Comparison of ENCODE assay signal across 13 cellular contexts in the genomic region with DNA sequence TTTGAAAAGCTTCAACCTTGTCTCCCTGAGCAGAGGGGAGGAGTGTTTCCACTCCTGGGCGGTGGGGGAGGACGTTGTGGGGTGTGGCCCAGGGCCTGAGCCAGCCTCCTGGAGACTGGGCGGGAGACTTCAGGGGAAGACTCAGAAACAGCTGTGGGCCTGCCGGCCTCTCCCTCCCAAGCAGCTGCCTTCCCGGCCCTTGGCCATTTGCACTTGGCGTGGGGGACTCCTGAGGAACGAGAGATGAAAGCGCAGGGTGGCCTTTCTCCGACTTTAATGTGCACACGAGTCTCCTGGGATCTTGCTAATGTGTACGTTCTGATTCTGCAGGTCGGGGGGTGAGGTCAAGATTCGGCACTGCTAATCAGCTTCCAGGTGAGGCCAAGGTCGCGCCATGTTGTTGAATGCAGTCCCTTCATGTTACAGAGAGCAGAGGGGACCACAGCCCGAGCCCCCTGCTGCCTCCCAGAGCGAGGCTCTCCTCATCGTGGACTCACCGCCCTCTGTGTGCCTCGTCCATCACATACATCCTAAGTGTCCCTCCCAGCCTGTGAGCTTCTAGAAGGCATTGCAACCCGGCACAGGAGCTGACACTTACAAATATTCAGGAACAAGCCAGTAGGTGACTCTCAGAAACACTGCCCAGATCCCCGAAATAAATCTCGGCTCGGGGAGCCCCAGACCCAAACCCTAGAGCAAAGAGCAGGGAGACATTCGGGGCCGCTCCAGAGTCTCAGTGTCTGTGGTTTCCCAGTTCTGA. TPM values are rescaled to one million over a fixed set of nuclear protein-coding genes. Genes with fewer than 3 reads are reported as not detected.
DNase-seq lines count a peak whose midpoint lies in the region; ATAC-seq, FAIRE-seq and TF ChIP-seq lines count a peak whose summit lies in the region.
"Had no signal": no experiment of that assay in that cellular context is flagged by ENCODE, and none has a peak within 500 bp of the region (broad histone marks: within the 10 kb centered on the region; RNA-seq: fewer than 3 reads in every experiment).

No MANE protein-coding gene starts in this region.

- no peaks in the 10 kb centered on the region for H3K9me3 Mint-ChIP-seq in activated naive CD8-positive, alpha-beta T cell treated with anti-CD3 and anti-CD28 coated beads, Interleukin-2, amount 50 U/mL, for 24 hours
- H3K9me3 Mint-ChIP-seq: natural killer cell treated with Interleukin-12 subunit alpha and Interleukin-12 subunit beta and Interleukin-15 and Interleukin-18, amount 100 ng/mL, for 72 hours had no signal

- FAIRE-seq in H54 (lab: Jason Lieb, UNC) = peak; percentile 66

- H3K4me1 Mint-ChIP-seq in activated naive CD8-positive, alpha-beta T cell treated with anti-CD3 and anti-CD28 coated beads, Interleukin-2, amount 50 U/mL, for 24 hours = peaks cover 28% of the 10 kb centered on the region

- TF ChIP-seq POLR2A in H54 (IDR thresholded peaks at IDR 0.05; ENCODE audit: low read depth, low read length) = no peak

- TF ChIP-seq CTCF in kidney epithelial cell (IDR thresholded peaks at IDR 0.05; ENCODE audit: insufficient read depth, low read length, poor library complexity, severe bottlenecking) = no peak

- no peak overlapping the region for H3K4me3 Mint-ChIP-seq in activated naive CD8-positive, alpha-beta T cell treated with anti-CD3 and anti-CD28 coated beads, Interleukin-2, amount 50 U/mL, for 24 hours
- H3K4me3 Mint-ChIP-seq: natural killer cell treated with Interleukin-12 subunit alpha and Interleukin-12 subunit beta and Interleukin-15 and Interleukin-18, amount 100 ng/mL, for 72 hours had no signal

- peaks cover 27% of the 10 kb centered on the region for H3K36me3 Mint-ChIP-seq in activated naive CD8-positive, alpha-beta T cell treated with anti-CD3 and anti-CD28 coated beads, Interleukin-2, amount 50 U/mL, for 24 hours (ENCODE audit: low read depth)
- H3K36me3 Mint-ChIP-seq: natural killer cell treated with Interleukin-12 subunit alpha and Interleukin-12 subunit beta and Interleukin-15 and Interleukin-18, amount 100 ng/mL, for 72 hours had no signal

- no peaks in the 10 kb centered on the region for H3K27me3 ChIP-seq in kidney epithelial cell (ENCODE audit: control insufficient read depth, insufficient read depth, low read length)
- H3K27me3 ChIP-seq: esophagus squamous epithelium had no signal

- peaks cover 8% of the 10 kb centered on the region for H3K36me3 ChIP-seq in kidney epithelial cell (ENCODE audit: control insufficient read depth, insufficient read depth, low read length)
- H3K36me3 ChIP-seq: esophagus squamous epithelium had no signal

- peak; percentile 11 for ATAC-seq in activated naive CD8-positive, alpha-beta T cell treated with anti-CD3 and anti-CD28 coated beads, Interleukin-2, amount 50 U/mL, for 24 hours
- no peak for ATAC-seq in GM19452 (IDR thresholded peaks at IDR 0.05; ENCODE audit: unreplicated experiment)
- ATAC-seq: natural killer cell treated with Interleukin-12 subunit alpha and Interleukin-12 subunit beta and Interleukin-15 and Interleukin-18, amount 100 ng/mL, for 72 hours had no signal

- DNase-seq in A172 (ENCODE audit: low spot score) (peak; percentile 86), H54 (ENCODE audit: insufficient read length, low spot score) (peak; percentile 56), kidney epithelial cell (ENCODE audit: low read depth) (peak; percentile 58), NCI-H1930 (lab: John Stamatoyannopoulos, UW) (no peak), GM03348 (ENCODE audit: low spot score) (no peak)
- no peak for DNase-seq in activated naive CD8-positive, alpha-beta T cell treated with anti-CD3 and anti-CD28 coated beads, Interleukin-2, amount 50 U/mL, for 24 hours
- DNase-seq in stimulated activated CD4-positive, alpha-beta T cell treated with anti-CD3 and anti-CD28 coated beads, Interleukin-4, amount 100 ng/mL, for 1 hour = no peak
- DNase-seq: activated naive CD4-positive, alpha-beta T cell treated with anti-CD3 and anti-CD28 coated beads, Interleukin-2, amount 50 U/mL, for 16 hours; DMS79; esophagus squamous epithelium; NCI-H1092 had no signal

- peak overlapping the region; percentile 55 for H3K27ac Mint-ChIP-seq in activated naive CD8-positive, alpha-beta T cell treated with anti-CD3 and anti-CD28 coated beads, Interleukin-2, amount 50 U/mL, for 24 hours

- no peaks in the 10 kb centered on the region for H3K27me3 Mint-ChIP-seq in activated naive CD8-positive, alpha-beta T cell treated with anti-CD3 and anti-CD28 coated beads, Interleukin-2, amount 50 U/mL, for 24 hours
- H3K27me3 Mint-ChIP-seq: natural killer cell treated with Interleukin-12 subunit alpha and Interleukin-12 subunit beta and Interleukin-15 and Interleukin-18, amount 100 ng/mL, for 72 hours had no signal

- H3K4me3 ChIP-seq in kidney epithelial cell (ENCODE audit: low read depth, low read length) = no peak overlapping the region
- H3K4me3 ChIP-seq: esophagus squamous epithelium had no signal

RNA-seq across cellular contexts. Expression of gene LIF, which starts 7.7 kb away (rescaled TPM):
- 24.8 and 25.4 TPM in 2 replicates for total RNA-seq in A172 (2014; rRNA removed; shearing (Covaris generic))
- total RNA-seq in kidney epithelial cell = 108 and 112 TPM in 2 replicates

RNA-seq across cellular contexts. Expression of gene OSM, which starts 27.8 kb away (rescaled TPM):
- not detected in 2 replicates for total RNA-seq in A172 (2014; rRNA removed; shearing (Covaris generic))
- not detected in 2 replicates for total RNA-seq in kidney epithelial cell

RNA-seq across cellular contexts. Expression of gene CASTOR1, which starts 50.5 kb away (rescaled TPM):
- total RNA-seq in A172 (2014; rRNA removed; shearing (Covaris generic)) = 12.8 and 20.8 TPM in 2 replicates
- total RNA-seq in kidney epithelial cell = 10.5 and 18.7 TPM in 2 replicates

Comparison
In these comparisons a context has a peak if more than half of its experiments do, and no peak if none do; other contexts are left out.
1. DNase-seq: peak in A172 (single experiment), H54 (single experiment) and kidney epithelial cell (single experiment); none in activated naive CD8-positive, alpha-beta T cell treated with anti-CD3 and anti-CD28 coated beads, Interleukin-2, amount 50 U/mL, for 24 hours (single experiment), stimulated activated CD4-positive, alpha-beta T cell treated with anti-CD3 and anti-CD28 coated beads, Interleukin-4, amount 100 ng/mL, for 1 hour (single experiment), NCI-H1930 (0 of 2) and GM03348 (single experiment).